18 cellular contexts compared by ENCODE assay signal in the genomic region with DNA sequence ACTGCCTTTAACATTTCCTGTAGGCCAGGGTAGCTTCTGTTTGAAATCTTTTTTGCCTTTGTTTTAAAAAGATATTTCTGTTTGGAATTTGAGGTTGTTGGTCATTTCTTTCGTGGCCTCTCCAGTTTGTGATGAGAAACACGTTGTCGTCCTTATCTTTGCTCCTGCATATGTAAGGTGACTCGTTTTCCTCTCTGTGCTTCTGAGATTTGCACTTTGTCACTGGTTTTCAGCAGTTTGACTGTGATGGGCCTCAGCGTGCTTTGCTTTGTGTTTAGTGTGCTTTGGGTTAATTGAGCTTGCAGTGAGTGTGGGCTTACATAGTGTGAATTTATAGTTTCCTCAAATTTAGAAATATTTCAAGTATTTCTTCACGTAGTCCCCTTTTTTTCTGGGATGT.
DNase-seq lines count a peak whose midpoint lies in the region; ATAC-seq, FAIRE-seq and TF ChIP-seq lines count a peak whose summit lies in the region.
"Had no signal": no experiment of that assay in that cellular context is flagged by ENCODE, and none has a peak within 500 bp of the region (broad histone marks: within the 10 kb centered on the region; RNA-seq: fewer than 3 reads in every experiment).

No MANE protein-coding gene starts in this region.

- no peak for DNase-seq in WTC11 (ENCODE audit: low spot score)
- DNase-seq in endothelial cell of umbilical vein (ENCODE audit: low read depth, low spot score) = peak; percentile 45
- no peak for DNase-seq in neural progenitor cell (ENCODE audit: low spot score)
- DNase-seq in NCI-H1436 treated with DMSO at 0.1 percent for 48 hours (lab: John Stamatoyannopoulos, UW) = no peak
- DNase-seq in NCI-H2081 (lab: John Stamatoyannopoulos, UW) = no peak
- no peak for DNase-seq in activated CD4-positive, CD25-positive, alpha-beta regulatory T cell (lab: John Stamatoyannopoulos, UW)
- DNase-seq: CD8-positive, alpha-beta memory T cell; DMS79; KBM-7; NCI-H187; NCI-H345; NCI-H526; SJCRH30 had no signal

- POLR2A ChIA-PET in WTC11 (lab: Charles Lee) (no interaction called here), endothelial cell of umbilical vein (lab: Charles Lee) (no interaction called here)

- dilution Hi-C loops in endothelial cell of umbilical vein (cut with MboI; ENCODE audit: extremely low pct_ligation_motif_present, low sequenced_read_pairs) = no loop called here

- H3K27ac ChIP-seq in HUES64 (ENCODE audit: low read depth, low read length) (peak overlapping the region; percentile 72), endothelial cell of umbilical vein (ENCODE audit: insufficient read depth, low read depth, low read length) (no peak overlapping the region), neural progenitor cell (peak overlapping the region; percentile 81)
- H3K27ac ChIP-seq: BLaER1 treated with 17β-estradiol and CSF1 and Interleukin-3, amounts not matched to agents 10 nM and 100 nM; SJCRH30 had no signal

- H4K20me1 ChIP-seq in endothelial cell of umbilical vein (replicated peaks; ENCODE audit: control insufficient read depth, extremely low read depth, insufficient read depth, low read length) (peaks cover 3% of the 10 kb centered on the region), neural progenitor cell (ENCODE audit: low read depth) (peaks cover 32% of the 10 kb centered on the region)

- intact Hi-C loops in endothelial cell of umbilical vein (cut with micrococcal nuclease) = no loop called here

- H3K36me3 ChIP-seq in HUES64 (ENCODE audit: insufficient read depth, low read length) (no peaks in the 10 kb centered on the region), endothelial cell of umbilical vein (ENCODE audit: control insufficient read depth in 2 of 2, extremely low read depth in 1 of 2, insufficient read depth in 2 of 2, low read length in 2 of 2) (no peaks in the 10 kb centered on the region), neural progenitor cell (no peaks in the 10 kb centered on the region)
- H3K36me3 ChIP-seq: SJCRH30 had no signal

- H3K27ac Mint-ChIP-seq in WTC11 (peak overlapping the region; percentile 81; the same call in 1 of the 2 replicates), neural progenitor cell (no peak overlapping the region)
- H3K27ac Mint-ChIP-seq: CD8-positive, alpha-beta memory T cell had no signal

- peaks cover 29% of the 10 kb centered on the region for H3F3A ChIP-seq in neural progenitor cell (ENCODE audit: low read depth)

- no peak overlapping the region for H3K4me2 ChIP-seq in endothelial cell of umbilical vein (ENCODE audit: insufficient read depth, low read length)
- peak overlapping the region; percentile 21 for H3K4me2 ChIP-seq in neural progenitor cell
- H3K4me2 ChIP-seq: BLaER1 treated with 17β-estradiol and CSF1 and Interleukin-3, amounts not matched to agents 10 nM and 100 nM had no signal

- H3K9me3 ChIP-seq in HUES64 (ENCODE audit: insufficient read depth, low read depth, low read length) = no peaks in the 10 kb centered on the region
- no peaks in the 10 kb centered on the region for H3K9me3 ChIP-seq in endothelial cell of umbilical vein (replicated peaks; ENCODE audit: control insufficient read depth, insufficient read depth, low read length)
- no peaks in the 10 kb centered on the region for H3K9me3 ChIP-seq in neural progenitor cell (ENCODE audit: low read depth)
- H3K9me3 ChIP-seq: SJCRH30 had no signal

- WGBS in HUES64 = 55% methylated on average over 5 of the region's 6 CpGs

- TF ChIP-seq CTCF in WTC11 (IDR thresholded peaks at IDR 0.05) (no peak), endothelial cell of umbilical vein (IDR thresholded peaks at IDR 0.05; ENCODE audit: extremely low read depth in 1 of 2, insufficient read depth in 1 of 2, low read depth in 1 of 2, low read length in 2 of 2) (no peak), neural progenitor cell (IDR thresholded peaks at IDR 0.05) (no peak)

- no peak overlapping the region for H2AFZ ChIP-seq in endothelial cell of umbilical vein (ENCODE audit: low read depth, low read length)
- H2AFZ ChIP-seq in neural progenitor cell (replicated peaks) = no peak overlapping the region

- H3K9ac ChIP-seq in HUES64 (ENCODE audit: low read depth, low read length) (peak overlapping the region; percentile 38; the same call in 1 of the 2 replicates), endothelial cell of umbilical vein (replicated peaks; ENCODE audit: extremely low read depth, insufficient read depth, low read length) (no peak overlapping the region), neural progenitor cell (no peak overlapping the region)
- H3K9ac ChIP-seq: BLaER1 treated with 17β-estradiol and CSF1 and Interleukin-3, amounts not matched to agents 10 nM and 100 nM had no signal

- peaks cover 76% of the 10 kb centered on the region for H3K79me2 ChIP-seq in endothelial cell of umbilical vein (ENCODE audit: control insufficient read depth, insufficient read depth, low read length)
- peaks cover 100% of the 10 kb centered on the region for H3K79me2 ChIP-seq in neural progenitor cell (ENCODE audit: low read depth)

- no peaks in the 10 kb centered on the region for H3K9me1 ChIP-seq in endothelial cell of umbilical vein (replicated peaks; ENCODE audit: control insufficient read depth, extremely low read depth, insufficient read depth, low read length)

- H3K4me3 Mint-ChIP-seq in WTC11 (no peak overlapping the region), neural progenitor cell (no peak overlapping the region)
- H3K4me3 Mint-ChIP-seq: CD8-positive, alpha-beta memory T cell had no signal

- FAIRE-seq in endothelial cell of umbilical vein (lab: Jason Lieb, UNC) = no peak
- FAIRE-seq: GM12892, HTR-8/SVneo had no signal

- BruUV-seq in endothelial cell of umbilical vein (replicated peaks; lab: Mats Ljungman, UMichigan) = no TSS peak

- H3K27me3 Mint-ChIP-seq in WTC11 (ENCODE audit: low read depth) (no peaks in the 10 kb centered on the region), neural progenitor cell (ENCODE audit: insufficient read depth, low read depth) (peaks cover 2% of the 10 kb centered on the region)

- no peaks in the 10 kb centered on the region for H3K27me3 ChIP-seq in HUES64 (ENCODE audit: insufficient read depth, low read length)
- H3K27me3 ChIP-seq in endothelial cell of umbilical vein (ENCODE audit: control insufficient read depth in 2 of 2, insufficient read depth in 2 of 2, low read length in 2 of 2) = no peaks in the 10 kb centered on the region
- H3K27me3 ChIP-seq in neural progenitor cell = no peaks in the 10 kb centered on the region
- H3K27me3 ChIP-seq: BLaER1 treated with 17β-estradiol and CSF1 and Interleukin-3, amounts not matched to agents 10 nM and 100 nM; SJCRH30 had no signal

- no peak for TF ChIP-seq POLR2A in endothelial cell of umbilical vein (IDR thresholded peaks at IDR 0.05; ENCODE audit: low read depth, low read length)

- H3K36me3 Mint-ChIP-seq in WTC11 (peaks cover 7% of the 10 kb centered on the region; the same call in 1 of the 2 replicates), neural progenitor cell (peaks cover 32% of the 10 kb centered on the region)

- H3K4me1 Mint-ChIP-seq in WTC11 (peaks cover 44% of the 10 kb centered on the region), neural progenitor cell (peaks cover 27% of the 10 kb centered on the region)

- H3K4me1 ChIP-seq in HUES64 (ENCODE audit: insufficient read depth, low read length) (peaks cover 42% of the 10 kb centered on the region), endothelial cell of umbilical vein (ENCODE audit: control insufficient read depth, extremely low read depth, insufficient read depth, low read length) (peaks cover 3% of the 10 kb centered on the region), neural progenitor cell (peaks cover 49% of the 10 kb centered on the region)
- H3K4me1 ChIP-seq: SJCRH30 had no signal

- no peak overlapping the region; the same call in 1 of the 2 replicates for H3K4me3 ChIP-seq in HUES64 (ENCODE audit: low read length)
- H3K4me3 ChIP-seq in endothelial cell of umbilical vein (replicated peaks in 1 of 3; ENCODE audit: insufficient read depth in 1 of 3, low read depth in 1 of 3, low read length in 3 of 3) = no peak overlapping the region
- no peak overlapping the region for H3K4me3 ChIP-seq in neural progenitor cell
- H3K4me3 ChIP-seq: BLaER1 treated with 17β-estradiol and CSF1 and Interleukin-3, amounts not matched to agents 10 nM and 100 nM; SJCRH30 had no signal

- CTCF ChIA-PET in WTC11 (lab: Charles Lee) = no interaction called here
- CTCF ChIA-PET in endothelial cell of umbilical vein (lab: Charles Lee) = interaction anchor here (1.5 kb wide), 1 partner anchor 11 kb away, joined by 3 read pairs; no protein-coding TSS in a partner anchor

- ATAC-seq in WTC11 (no peak), HG02970 (IDR thresholded peaks at IDR 0.05; ENCODE audit: low FRiP score, unreplicated experiment) (no peak)

- H3K9me3 Mint-ChIP-seq in WTC11 = no peaks in the 10 kb centered on the region
- H3K9me3 Mint-ChIP-seq in neural progenitor cell = peaks cover 16% of the 10 kb centered on the region
- H3K9me3 Mint-ChIP-seq: CD8-positive, alpha-beta memory T cell had no signal

TF ChIP-seq in endothelial cell of umbilical vein, 7 proteins besides CTCF, POLR2A, EP300 and RAD21:
- TF ChIP-seq JUN (IDR thresholded peaks at IDR 0.05; ENCODE audit: borderline replicate concordance, insufficient read depth, insufficient read length, low read depth) (no peak), GATA2 (IDR thresholded peaks at IDR 0.05; ENCODE audit: insufficient read depth, insufficient read length, low read depth, low read length) (no peak), POLR2AphosphoS5 (IDR thresholded peaks at IDR 0.05; ENCODE audit: insufficient read depth, low read depth, low read length) (no peak), FOS (IDR thresholded peaks at IDR 0.05; ENCODE audit: borderline replicate concordance, insufficient read depth, low read length) (no peak), MYC (IDR thresholded peaks at IDR 0.05; ENCODE audit: low read depth, low read length) (no peak), EZH2 (IDR thresholded peaks at IDR 0.05; ENCODE audit: borderline replicate concordance, low read depth, low read length, severe bottlenecking) (no peak)
- TF ChIP-seq, protein P1, sequence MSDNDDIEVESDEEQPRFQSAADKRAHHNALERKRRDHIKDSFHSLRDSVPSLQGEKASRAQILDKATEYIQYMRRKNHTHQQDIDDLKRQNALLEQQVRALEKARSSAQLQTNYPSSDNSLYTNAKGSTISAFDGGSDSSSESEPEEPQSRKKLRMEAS (IDR thresholded peaks at IDR 0.05; ENCODE audit: insufficient read depth, insufficient read length) = no peak
